Comparison of ENCODE assay signal across 24 cellular contexts in the genomic region with DNA sequence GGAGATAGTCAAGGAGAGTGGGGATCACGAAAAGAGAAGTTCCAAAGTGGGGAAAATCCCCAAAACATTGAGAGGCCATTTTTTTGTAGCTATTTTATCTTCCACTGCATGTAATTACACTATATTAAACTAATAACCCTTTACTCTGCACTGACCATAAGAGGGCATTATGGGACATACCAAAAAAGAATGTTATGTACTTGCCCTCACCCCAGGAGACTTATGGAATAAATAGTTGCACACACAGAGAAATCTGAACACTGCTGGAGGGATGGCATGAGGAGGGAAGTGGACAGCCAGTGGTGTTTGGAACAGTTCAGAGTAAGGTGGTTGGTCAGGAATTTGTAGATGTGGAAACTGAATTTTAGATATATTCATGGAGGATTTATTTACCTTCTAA.
DNase-seq lines count a peak whose midpoint lies in the region; ATAC-seq, FAIRE-seq and TF ChIP-seq lines count a peak whose summit lies in the region.
"Had no signal": no experiment of that assay in that cellular context is flagged by ENCODE, and none has a peak within 500 bp of the region (broad histone marks: within the 10 kb centered on the region; RNA-seq: fewer than 3 reads in every experiment).

No MANE protein-coding gene starts in this region.

- no peak overlapping the region for H3K27ac Mint-ChIP-seq in activated CD8-positive, alpha-beta T cell treated with anti-CD3 and anti-CD28 coated beads for 36 hours
- H3K27ac Mint-ChIP-seq: CD14-positive monocyte, HFFc6 had no signal

- H3K27me3 ChIP-seq in fibroblast of lung (ENCODE audit: control insufficient read depth, insufficient read depth, low read length), result no peaks in the 10 kb centered on the region

- no peak overlapping the region for H3K27ac ChIP-seq in fibroblast of lung (ENCODE audit: insufficient read depth, low read length)
- H3K27ac ChIP-seq: HL-60, RWPE1 had no signal

- no peaks in the 10 kb centered on the region for H3K79me2 ChIP-seq in fibroblast of lung (ENCODE audit: control insufficient read depth, insufficient read depth, low read length)

- intact Hi-C loops in activated CD8-positive, alpha-beta T cell treated with anti-CD3 and anti-CD28 coated beads for 36 hours (cut with micrococcal nuclease), result no loop called here

- no peaks in the 10 kb centered on the region for H3K36me3 ChIP-seq in fibroblast of lung (ENCODE audit: control insufficient read depth, insufficient read depth, low read length)

- in situ Hi-C loops in SK-MEL-5 (cut with HindIII; ENCODE audit: low pct_unique_long_range_greater_than_20kb, low sequenced_read_pairs), result no loop called here

- peak; percentile 99 for FAIRE-seq in HTR-8/SVneo (lab: Jason Lieb, UNC)
- FAIRE-seq: A204.1, D721Med had no signal

- no peak overlapping the region for H3K4me2 ChIP-seq in fibroblast of lung (ENCODE audit: extremely low read depth, insufficient read depth, low read length)

- no peak overlapping the region for H3K9ac ChIP-seq in fibroblast of lung (ENCODE audit: insufficient read depth, low read length)

- H3K36me3 Mint-ChIP-seq in activated CD8-positive, alpha-beta T cell treated with anti-CD3 and anti-CD28 coated beads for 36 hours (ENCODE audit: low read depth), result no peaks in the 10 kb centered on the region
- H3K36me3 Mint-ChIP-seq: CD14-positive monocyte had no signal

- no peaks in the 10 kb centered on the region for H3K9me3 ChIP-seq in fibroblast of lung (ENCODE audit: control insufficient read depth, insufficient read depth, low read depth, low read length)

- DNase-seq in EH (ENCODE audit: low read depth), result peak; percentile 6
- DNase-seq in HTR-8/SVneo (ENCODE audit: insufficient read length, low spot score), result no peak
- DNase-seq in SK-MEL-5 (ENCODE audit: low read depth, low spot score), result peak; percentile 38
- peak; percentile 13 to 67 for DNase-seq in fibroblast of lung (ENCODE audit: low read depth in 2 of 2)
- no peak for DNase-seq in stimulated activated CD4-positive, alpha-beta T cell treated with anti-CD3 and anti-CD28 coated beads, Interleukin-2, amount 100 ng/mL, for 48 hours
- no peak for DNase-seq in COLO668 (lab: John Stamatoyannopoulos, UW; ENCODE audit: unreplicated experiment)
- no peak for DNase-seq in NCI-H1694 treated with DMSO at 0.1 percent for 48 hours (lab: John Stamatoyannopoulos, UW)
- DNase-seq in activated CD8-positive, alpha-beta T cell treated with anti-CD3 and anti-CD28 coated beads for 36 hours, result no peak
- DNase-seq: DMS53, EL, H7, HFFc6, KG1, NCI-H1105, NCI-H1694, NCI-H2081 treated with DMSO at 0.1 percent for 48 hours, NCI-H2171 treated with DMSO at 0.1 percent for 48 hours, NCI-H446, NCI-H526 had no signal

- H3K4me3 Mint-ChIP-seq in activated CD8-positive, alpha-beta T cell treated with anti-CD3 and anti-CD28 coated beads for 36 hours, result no peak overlapping the region
- H3K4me3 Mint-ChIP-seq: CD14-positive monocyte, HFFc6 had no signal

- H2AFZ ChIP-seq in fibroblast of lung (ENCODE audit: low read length), result no peak overlapping the region

- TF ChIP-seq CTCF in fibroblast of lung (conservative IDR thresholded peaks at IDR 0.05 in 1 of 2, IDR thresholded peaks at IDR 0.05 in 1 of 2; ENCODE audit: low read depth in 1 of 2, low read length in 2 of 2), result peak in 1 of 2 donors; percentile 13
- no peak for TF ChIP-seq CTCF in activated CD8-positive, alpha-beta T cell treated with anti-CD3 and anti-CD28 coated beads for 36 hours (IDR thresholded peaks at IDR 0.05)

- no peaks in the 10 kb centered on the region for H3K9me3 Mint-ChIP-seq in activated CD8-positive, alpha-beta T cell treated with anti-CD3 and anti-CD28 coated beads for 36 hours
- H3K9me3 Mint-ChIP-seq: HFFc6 had no signal

- ATAC-seq in activated CD8-positive, alpha-beta T cell treated with anti-CD3 and anti-CD28 coated beads for 36 hours, result no peak

- no peaks in the 10 kb centered on the region for H4K20me1 ChIP-seq in fibroblast of lung (ENCODE audit: control insufficient read depth, extremely low read depth, insufficient read depth, low read length)

- CTCF ChIA-PET in activated CD8-positive, alpha-beta T cell treated with anti-CD3 and anti-CD28 coated beads for 36 hours (lab: Charles Lee), result no interaction called here

- H3K4me3 ChIP-seq in fibroblast of lung (replicated peaks in 1 of 4; ENCODE audit: control extremely low read depth in 1 of 4, insufficient read depth in 1 of 4, low read depth in 3 of 4, low read length in 4 of 4), result no peak overlapping the region

- H3K4me1 ChIP-seq in fibroblast of lung (ENCODE audit: control insufficient read depth, extremely low read depth, insufficient read depth, low read length), result no peaks in the 10 kb centered on the region

- peaks cover 8% of the 10 kb centered on the region for H3K27me3 Mint-ChIP-seq in activated CD8-positive, alpha-beta T cell treated with anti-CD3 and anti-CD28 coated beads for 36 hours

- POLR2A ChIA-PET in activated CD8-positive, alpha-beta T cell treated with anti-CD3 and anti-CD28 coated beads for 36 hours (lab: Charles Lee), result no interaction called here

- H3K4me1 Mint-ChIP-seq in activated CD8-positive, alpha-beta T cell treated with anti-CD3 and anti-CD28 coated beads for 36 hours (ENCODE audit: low read depth), result no peaks in the 10 kb centered on the region
- H3K4me1 Mint-ChIP-seq: CD14-positive monocyte had no signal

Comparison
In these comparisons a context has a peak if more than half of its experiments do, and no peak if none do; other contexts are left out.
1. DNase-seq: peak in EH (single experiment), SK-MEL-5 (single experiment) and fibroblast of lung (2 of 2); none in HTR-8/SVneo (single experiment), stimulated activated CD4-positive, alpha-beta T cell treated with anti-CD3 and anti-CD28 coated beads, Interleukin-2, amount 100 ng/mL, for 48 hours (0 of 2), COLO668 (single experiment), NCI-H1694 treated with DMSO at 0.1 percent for 48 hours (single experiment) and activated CD8-positive, alpha-beta T cell treated with anti-CD3 and anti-CD28 coated beads for 36 hours (single experiment).